ENCODE assay signal across 1 cellular context in genomic region chr9:107292811-107293554, GRCh38.
TF ChIP-seq lines count a peak whose summit lies in the region.

No MANE protein-coding gene starts in this region.

TF ChIP-seq in HCT116, 20 proteins besides CTCF, POLR2A, EP300 and RAD21 (continued from another document):
- TF ChIP-seq, protein P1, sequence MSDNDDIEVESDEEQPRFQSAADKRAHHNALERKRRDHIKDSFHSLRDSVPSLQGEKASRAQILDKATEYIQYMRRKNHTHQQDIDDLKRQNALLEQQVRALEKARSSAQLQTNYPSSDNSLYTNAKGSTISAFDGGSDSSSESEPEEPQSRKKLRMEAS (IDR thresholded peaks at IDR 0.05), result no peak
